In genomic region chr10:23696476-23696875, GRCh38 we compare ENCODE assay signal across 19 cellular contexts.
"Had no signal": no experiment of that assay in that cellular context is flagged by ENCODE, and none has a peak within 500 bp of the region (broad histone marks: within the 10 kb centered on the region; RNA-seq: fewer than 3 reads in every experiment).

No MANE protein-coding gene starts in this region.

- H3K36me3 ChIP-seq: prostate gland, right atrium auricular region, transverse colon had no signal

- H3K4me3 ChIP-seq: prostate gland, right atrium auricular region, transverse colon had no signal

- H3K4me3 Mint-ChIP-seq: activated CD4-positive, alpha-beta T cell treated with anti-CD3 and anti-CD28 coated beads, Interleukin-2, amount 10 ng/mL, durations not matched to agents 24 days and 14 days; natural killer cell treated with Interleukin-12 subunit alpha and Interleukin-12 subunit beta and Interleukin-15 and Interleukin-18, amount 100 ng/mL, for 72 hours had no signal

- ATAC-seq: natural killer cell treated with Interleukin-12 subunit alpha and Interleukin-12 subunit beta and Interleukin-15 and Interleukin-18, amount 100 ng/mL, for 72 hours; SK-N-SH treated with all-trans-retinoic acid at 6 μM for 48 hours had no signal

- H3K27ac Mint-ChIP-seq: activated CD4-positive, alpha-beta T cell treated with anti-CD3 and anti-CD28 coated beads, Interleukin-2, amount 10 ng/mL, durations not matched to agents 24 days and 14 days; activated naive CD4-positive, alpha-beta T cell treated with anti-CD3 and anti-CD28 coated beads, Interleukin-2, amount 50 U/mL, for 24 hours; natural killer cell treated with Interleukin-12 subunit alpha and Interleukin-12 subunit beta and Interleukin-15 and Interleukin-18, amount 100 ng/mL, for 72 hours had no signal

- DNase-seq: activated CD4-positive, alpha-beta T cell treated with anti-CD3 and anti-CD28 coated beads, Interleukin-2, amount 10 ng/mL, durations not matched to agents 24 days and 14 days; activated CD8-positive, alpha-beta memory T cell treated with anti-CD3 and anti-CD28 coated beads for 24 hours; activated gamma-delta T cell; central memory CD4-positive, alpha-beta T cell; erythroblast; head of caudate nucleus; mesenchymal stem cell; stimulated activated CD4-positive, alpha-beta T cell treated with anti-CD3 and anti-CD28 coated beads, Interleukin-12 subunit alpha, Interleukin-12 subunit beta, amount 100 ng/mL, for 4 hours; stimulated activated CD4-positive, alpha-beta T cell treated with anti-CD3 and anti-CD28 coated beads, Interleukin-1b, Interleukin-23, amount 100 ng/mL, for 48 hours; stimulated activated CD8-positive, alpha-beta memory T cell treated with anti-CD3 and anti-CD28 coated beads, Interleukin-4, amount 100 ng/mL, for 48 hours; stimulated activated naive CD4-positive, alpha-beta T cell treated with Interleukin-2 at 50 U/mL for 16 hours; substantia nigra; T1000; transverse colon had no signal

- H3K4me1 Mint-ChIP-seq: activated CD4-positive, alpha-beta T cell treated with anti-CD3 and anti-CD28 coated beads, Interleukin-2, amount 10 ng/mL, durations not matched to agents 24 days and 14 days had no signal

- H3K9me3 Mint-ChIP-seq: activated CD4-positive, alpha-beta T cell treated with anti-CD3 and anti-CD28 coated beads, Interleukin-2, amount 10 ng/mL, durations not matched to agents 24 days and 14 days; activated naive CD4-positive, alpha-beta T cell treated with anti-CD3 and anti-CD28 coated beads, Interleukin-2, amount 50 U/mL, for 24 hours; natural killer cell treated with Interleukin-12 subunit alpha and Interleukin-12 subunit beta and Interleukin-15 and Interleukin-18, amount 100 ng/mL, for 72 hours had no signal

- H3K36me3 Mint-ChIP-seq: activated naive CD4-positive, alpha-beta T cell treated with anti-CD3 and anti-CD28 coated beads, Interleukin-2, amount 50 U/mL, for 24 hours; natural killer cell treated with Interleukin-12 subunit alpha and Interleukin-12 subunit beta and Interleukin-15 and Interleukin-18, amount 100 ng/mL, for 72 hours had no signal

- H3K9me3 ChIP-seq: prostate gland, right atrium auricular region, transverse colon had no signal

- H3K27ac ChIP-seq: prostate gland, right atrium auricular region, transverse colon had no signal
